10 cellular contexts compared by ENCODE assay signal in the genomic region with DNA sequence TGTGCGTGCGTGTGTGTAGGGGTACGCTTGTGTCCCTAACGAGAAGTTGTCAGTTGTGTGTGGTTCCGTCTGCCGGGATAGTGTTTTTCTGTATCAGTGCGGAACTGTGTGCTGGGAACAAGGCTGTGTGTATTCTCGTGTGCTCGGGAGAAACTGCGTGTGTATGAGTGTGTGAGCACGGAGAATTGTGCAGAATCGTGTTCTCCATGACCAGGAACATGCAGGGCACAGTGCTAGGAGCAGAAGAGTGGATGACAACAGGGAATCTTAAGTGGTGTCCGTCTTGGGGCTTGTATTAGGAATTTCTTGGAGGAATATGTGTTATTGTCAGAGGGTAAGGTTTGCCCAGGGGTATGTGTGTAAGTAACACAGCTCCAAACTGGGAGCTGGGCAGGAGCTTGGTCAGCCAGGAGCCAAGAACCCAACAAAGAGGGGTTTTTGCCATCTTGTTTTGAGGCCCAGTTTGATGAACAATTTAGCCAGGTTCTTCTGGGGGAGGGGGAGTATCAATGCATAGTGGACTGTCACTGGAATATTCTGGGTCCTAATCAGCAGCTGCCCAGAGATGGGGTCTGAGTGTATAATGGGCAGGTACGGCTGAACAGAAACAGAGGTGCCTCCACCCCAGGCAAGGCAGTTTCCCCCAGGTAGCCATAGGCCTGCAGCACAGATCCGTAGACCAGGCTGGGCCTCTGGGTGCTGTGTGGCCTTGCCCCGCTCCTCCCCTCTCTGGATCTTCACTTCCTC. TPM values are rescaled to one million over a fixed set of nuclear protein-coding genes. Genes with fewer than 3 reads are reported as not detected.
A peak's percentile ranks its signal among the peaks of the same experiment; 100 is the strongest.
DNase-seq lines count a peak whose midpoint lies in the region; ATAC-seq, FAIRE-seq and TF ChIP-seq lines count a peak whose summit lies in the region.
"Had no signal": no experiment of that assay in that cellular context is flagged by ENCODE, and none has a peak within 500 bp of the region (broad histone marks: within the 10 kb centered on the region; RNA-seq: fewer than 3 reads in every experiment).

No MANE protein-coding gene starts in this region.

- no peak overlapping the region for H2AFZ ChIP-seq in SU-DHL-6 (ENCODE audit: low read depth, low read length, severe bottlenecking)
- no peak overlapping the region for H2AFZ ChIP-seq in mesenchymal stem cell (ENCODE audit: low read depth, low read length)

- H3K27ac ChIP-seq in A549 (no peak overlapping the region), SU-DHL-6 (ENCODE audit: low read depth, low read length) (no peak overlapping the region), mesenchymal stem cell (ENCODE audit: low read length, poor library complexity, severe bottlenecking) (no peak overlapping the region)

- no peaks in the 10 kb centered on the region; the same call in 1 of the 2 replicates for H4K20me1 ChIP-seq in SU-DHL-6 (ENCODE audit: low read depth, low read length)

- no peaks in the 10 kb centered on the region for H3K9me2 ChIP-seq in SU-DHL-6 (replicated peaks; ENCODE audit: insufficient read depth, low read length)

- no peak for TF ChIP-seq CTCF in A549 (IDR thresholded peaks at IDR 0.05)
- no peak for TF ChIP-seq CTCF in SU-DHL-6 (IDR thresholded peaks at IDR 0.05; ENCODE audit: insufficient read depth, low read length, poor library complexity, severe bottlenecking)

- H3K4me3 ChIP-seq in A549 = no peak overlapping the region
- peak overlapping the region; percentile 96 for H3K4me3 ChIP-seq in SU-DHL-6 (ENCODE audit: insufficient read depth, low read length, poor library complexity, severe bottlenecking)
- H3K4me3 ChIP-seq in mesenchymal stem cell (ENCODE audit: insufficient read depth in 1 of 2, low read depth in 1 of 2, low read length in 2 of 2) = no peak overlapping the region

- H3K9ac ChIP-seq in SU-DHL-6 (ENCODE audit: low read length) = peak overlapping the region; percentile 73
- H3K9ac ChIP-seq in mesenchymal stem cell (ENCODE audit: low read length) = no peak overlapping the region

- peaks cover 25% of the 10 kb centered on the region for H3K4me1 ChIP-seq in A549
- peaks cover 49% of the 10 kb centered on the region for H3K4me1 ChIP-seq in mesenchymal stem cell (ENCODE audit: control insufficient read depth, insufficient read depth, low read depth, low read length)

- no peaks in the 10 kb centered on the region for H3K9me3 ChIP-seq in A549
- no peaks in the 10 kb centered on the region for H3K9me3 ChIP-seq in SU-DHL-6 (ENCODE audit: insufficient read depth, low read length)
- no peaks in the 10 kb centered on the region for H3K9me3 ChIP-seq in mesenchymal stem cell (ENCODE audit: control insufficient read depth, low read length)

- DNase-seq in A549 (ENCODE audit: low read depth in 1 of 2, low spot score in 1 of 2) = no peak
- peak; percentile 11 for DNase-seq in G401 (ENCODE audit: low spot score)
- no peak for DNase-seq in mesenchymal stem cell
- DNase-seq in C1 segment of cervical spinal cord (lab: John Stamatoyannopoulos, UW) = no peak
- no peak for DNase-seq in DMS 273 treated with DMSO at 0.1 percent for 48 hours (lab: John Stamatoyannopoulos, UW)
- DNase-seq: anterior cingulate cortex, GDM1 had no signal

- no peak overlapping the region for H2BK12ac ChIP-seq in mesenchymal stem cell (ENCODE audit: low read length in 2 of 2)

- no peak overlapping the region for H4K91ac ChIP-seq in mesenchymal stem cell (ENCODE audit: low read length)

- no peak for FAIRE-seq in A549 (lab: Jason Lieb, UNC)

- no peaks in the 10 kb centered on the region for H3K79me1 ChIP-seq in mesenchymal stem cell (replicated peaks; ENCODE audit: low read length, poor library complexity, severe bottlenecking)

- no peak overlapping the region for H2AK5ac ChIP-seq in mesenchymal stem cell (ENCODE audit: low read length, severe bottlenecking)

- in situ Hi-C loops in G401 (cut with HindIII; ENCODE audit: low sequenced_read_pairs) = no loop called here

- TF ChIP-seq RAD21 in A549 (conservative IDR thresholded peaks at IDR 0.05 in 1 of 2, IDR thresholded peaks at IDR 0.05 in 1 of 2) = no peak

- TF ChIP-seq EP300 in A549 (IDR thresholded peaks at IDR 0.05) = no peak

- H2BK15ac ChIP-seq in mesenchymal stem cell (ENCODE audit: low read depth, poor library complexity, severe bottlenecking) = no peak overlapping the region

- H3K27me3 ChIP-seq in SU-DHL-6 (ENCODE audit: low read length) = no peaks in the 10 kb centered on the region
- peaks cover 86 to 99% of the 10 kb centered on the region in 2 experiments for H3K27me3 ChIP-seq in mesenchymal stem cell (ENCODE audit: control insufficient read depth in 1 of 2, insufficient read depth in 1 of 2, low read length in 2 of 2)

- H3K14ac ChIP-seq in mesenchymal stem cell (ENCODE audit: low read length in 2 of 2) = no peak overlapping the region

- CTCF ChIA-PET in A549 (lab: Yijun Ruan, JAX) = interaction anchor here (0.6 kb wide), 1 partner anchor 253 kb away, joined by 3 read pairs; no protein-coding TSS in a partner anchor

- POLR2A ChIA-PET in A549 (lab: Yijun Ruan, JAX) = no interaction called here

- peaks cover 24% of the 10 kb centered on the region for H3K79me2 ChIP-seq in SU-DHL-6 (ENCODE audit: insufficient read depth, low read length)

- H2BK5ac ChIP-seq in mesenchymal stem cell (ENCODE audit: low read depth, low read length, poor library complexity, severe bottlenecking) = no peak overlapping the region

- 95% methylated on average over 16 of the region's 16 CpGs for WGBS in A549 (ENCODE audit: missing lambda C conversion rate)
- WGBS in mesenchymal stem cell = 14% methylated on average over 15 of the region's 16 CpGs

- H3K23ac ChIP-seq in mesenchymal stem cell (ENCODE audit: low read length in 2 of 2) = no peak overlapping the region

- peaks cover 13% of the 10 kb centered on the region for H3F3A ChIP-seq in SU-DHL-6 (ENCODE audit: insufficient read depth)

- no peak for TF ChIP-seq POLR2A in A549 (IDR thresholded peaks at IDR 0.05; ENCODE audit: low read length)

- H3K18ac ChIP-seq in mesenchymal stem cell (ENCODE audit: low read depth in 1 of 2, low read length in 2 of 2) = no peak overlapping the region

- peak overlapping the region; percentile 89; the same call in 2 of the 3 replicates for H3K4me2 ChIP-seq in A549
- H3K4me2 ChIP-seq in SU-DHL-6 (ENCODE audit: low read depth, low read length, poor library complexity, severe bottlenecking) = peak overlapping the region; percentile 98
- peak overlapping the region; percentile 39 for H3K4me2 ChIP-seq in mesenchymal stem cell (ENCODE audit: low read length, poor library complexity, severe bottlenecking)

- no peak overlapping the region for H4K8ac ChIP-seq in mesenchymal stem cell (ENCODE audit: low read length)

- no peak overlapping the region for H2BK120ac ChIP-seq in mesenchymal stem cell (ENCODE audit: low read depth, low read length)

- H3K36me3 ChIP-seq in SU-DHL-6 (ENCODE audit: low read length) (no peaks in the 10 kb centered on the region), mesenchymal stem cell (ENCODE audit: control insufficient read depth in 1 of 2, insufficient read depth in 2 of 2, low read depth in 1 of 2, low read length in 2 of 2) (no peaks in the 10 kb centered on the region)

- H3K4ac ChIP-seq in mesenchymal stem cell (ENCODE audit: low read depth in 1 of 2, low read length in 2 of 2) = no peak overlapping the region

- no peak for ATAC-seq in A549
- no peak for ATAC-seq in HG02642 (IDR thresholded peaks at IDR 0.05; ENCODE audit: poor library complexity, unreplicated experiment)
- ATAC-seq in HG02970 (IDR thresholded peaks at IDR 0.05; ENCODE audit: low FRiP score, unreplicated experiment) = no peak

TF ChIP-seq in A549, 52 proteins besides CTCF, POLR2A, EP300 and RAD21:
- no peak for TF ChIP-seq FOSB (CRISPR knock-in tag; IDR thresholded peaks at IDR 0.05)
- TF ChIP-seq, protein P1, sequence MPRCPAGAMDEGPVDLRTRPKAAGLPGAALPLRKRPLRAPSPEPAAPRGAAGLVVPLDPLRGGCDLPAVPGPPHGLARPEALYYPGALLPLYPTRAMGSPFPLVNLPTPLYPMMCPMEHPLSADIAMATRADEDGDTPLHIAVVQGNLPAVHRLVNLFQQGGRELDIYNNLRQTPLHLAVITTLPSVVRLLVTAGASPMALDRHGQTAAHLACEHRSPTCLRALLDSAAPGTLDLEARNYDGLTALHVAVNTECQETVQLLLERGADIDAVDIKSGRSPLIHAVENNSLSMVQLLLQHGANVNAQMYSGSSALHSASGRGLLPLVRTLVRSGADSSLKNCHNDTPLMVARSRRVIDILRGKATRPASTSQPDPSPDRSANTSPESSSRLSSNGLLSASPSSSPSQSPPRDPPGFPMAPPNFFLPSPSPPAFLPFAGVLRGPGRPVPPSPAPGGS (IDR thresholded peaks at IDR 0.05) = no peak
- TF ChIP-seq RFX5 (IDR thresholded peaks at IDR 0.05) = no peak
TF ChIP-seq in A549: peak in this region for 0.

RNA-seq across cellular contexts. Expression of gene ISL2, which starts 2.2 kb away (rescaled TPM):
- polyA plus RNA-seq in A549 (2011; rRNA removed) (2.6 TPM in 2 replicates), A549 (2017; fragmentation: RNase III; extraction: RNeasy Plus Mini Kit Qiagen cat#74134 plus additional on column Dnase treatment) (2.6 to 3.8 TPM (median 3.2 TPM) in 3 replicates)
- polyA plus RNA-seq in A549 (2012; cell fraction: cytosol; rRNA removed) = 6.5 and 7.1 TPM in 2 replicates
- polyA plus RNA-seq in A549 (2012; cell fraction: nucleus; rRNA removed) = 27.0 and 30.9 TPM in 2 replicates
- polyA minus RNA-seq in A549 (2011; rRNA and poly(A)+ RNA removed) = 2.5 and 3.2 TPM in 2 replicates
- total RNA-seq in G401 (2014; rRNA removed; shearing (Covaris generic)) = 0.44 TPM in 1 of 2 replicates, not detected in the other
- 0.30 TPM for polyA plus RNA-seq in mesenchymal stem cell (2013, experiment 1 of 2)
- 0.26 TPM for polyA plus RNA-seq in mesenchymal stem cell (2013, experiment 2 of 2)

RNA-seq across cellular contexts. Expression of gene ETFA, which starts 27.5 kb away (rescaled TPM):
- polyA plus RNA-seq in A549 (2011; rRNA removed) (395 and 412 TPM in 2 replicates), A549 (2017; fragmentation: RNase III; extraction: RNeasy Plus Mini Kit Qiagen cat#74134 plus additional on column Dnase treatment) (235 to 243 TPM (median 243 TPM) in 3 replicates)
- 207 and 218 TPM in 2 replicates for polyA plus RNA-seq in A549 (2012; cell fraction: cytosol; rRNA removed)
- polyA plus RNA-seq in A549 (2012; cell fraction: nucleus; rRNA removed) = 73.2 and 78.9 TPM in 2 replicates
- polyA minus RNA-seq in A549 (2011; rRNA and poly(A)+ RNA removed) = 159 and 171 TPM in 2 replicates
- total RNA-seq in G401 (2014; rRNA removed; shearing (Covaris generic)) = 234 and 273 TPM in 2 replicates
- 77.6 TPM for polyA plus RNA-seq in mesenchymal stem cell (2013, experiment 1 of 2)
- 79.1 TPM for polyA plus RNA-seq in mesenchymal stem cell (2013, experiment 2 of 2)

Comparison
In these comparisons a context has a peak if more than half of its experiments do, and no peak if none do; other contexts are left out.
1. H3K4me2 ChIP-seq: peak in every context shown above with its lines; median percentile 98 in SU-DHL-6; 89 in A549; 39 in mesenchymal stem cell.